35 cellular contexts compared by ENCODE assay signal in genomic region chrX:53373307-53373706, GRCh38. TPM values are rescaled to one million over a fixed set of nuclear protein-coding genes. Genes with fewer than 3 reads are reported as not detected.
"Had no signal": no experiment of that assay in that cellular context is flagged by ENCODE, and none has a peak within 500 bp of the region (broad histone marks: within the 10 kb centered on the region; RNA-seq: fewer than 3 reads in every experiment).

No MANE protein-coding gene starts in this region.

- H3K27me3 Mint-ChIP-seq: activated CD4-positive, alpha-beta memory T cell treated with anti-CD3 and anti-CD28 coated beads for 36 hours; activated CD4-positive, alpha-beta T cell treated with anti-CD3 and anti-CD28 coated beads for 36 hours; activated CD4-positive, alpha-beta T cell treated with anti-CD3 and anti-CD28 coated beads, Interleukin-2, amount 10 ng/mL, durations not matched to agents 24 days and 14 days; activated CD8-positive, alpha-beta memory T cell treated with anti-CD3 and anti-CD28 coated beads, Interleukin-2, amount 10 ng/mL, durations not matched to agents 7 days and 5 days; activated naive CD4-positive, alpha-beta T cell treated with anti-CD3 and anti-CD28 coated beads, Interleukin-2, amount 10 ng/mL, durations not matched to agents 7 days and 5 days; activated naive CD8-positive, alpha-beta T cell; brain; T-helper 17 cell had no signal

- H3K9me3 ChIP-seq: colonic mucosa had no signal

- DNase-seq: activated CD4-positive, alpha-beta memory T cell treated with anti-CD3 and anti-CD28 coated beads for 36 hours; activated CD4-positive, alpha-beta T cell treated with anti-CD3 and anti-CD28 coated beads for 36 hours; activated CD4-positive, alpha-beta T cell treated with anti-CD3 and anti-CD28 coated beads, Interleukin-2, amount 10 ng/mL, durations not matched to agents 24 days and 14 days; activated CD4-positive, CD25-positive, alpha-beta regulatory T cell; activated CD4-positive, CD25-positive, alpha-beta regulatory T cell treated with anti-CD3 and anti-CD28 coated beads, Interleukin-2, amount 50 U/mL, for 72 hours; activated CD8-positive, alpha-beta memory T cell treated with anti-CD3 and anti-CD28 coated beads, Interleukin-2, amount 10 ng/mL, durations not matched to agents 7 days and 5 days; activated CD8-positive, alpha-beta memory T cell treated with anti-CD3 and anti-CD28 coated beads, Interleukin-2, amount 50 U/mL, for 4 hours; activated CD8-positive, alpha-beta T cell treated with anti-CD3 and anti-CD28 coated beads, Interleukin-2, amount 10 ng/mL, durations not matched to agents 7 days and 5 days; activated effector memory CD4-positive, alpha-beta T cell treated with anti-CD3 and anti-CD28 coated beads, Interleukin-2, amount 50 U/mL, for 16 hours; activated naive CD4-positive, alpha-beta T cell treated with anti-CD3 and anti-CD28 coated beads, Interleukin-2, amount 10 ng/mL, durations not matched to agents 7 days and 5 days; activated T-cell treated with anti-CD3 and anti-CD28 coated beads, Interleukin-2, amount 50 U/mL, for 1 hour; activated T-cell treated with anti-CD3 and anti-CD28 coated beads, Interleukin-2, amount 50 U/mL, for 48 hours; central memory CD4-positive, alpha-beta T cell; cerebellar nuclear complex; colonic mucosa; dorsolateral prefrontal cortex; effector memory CD4-positive, alpha-beta T cell; endodermal cell; erythroblast; foreskin keratinocyte; gastrocnemius medialis; glutamatergic neuron; heart left ventricle; T-helper 1 cell; T-helper 17 cell; T1000 had no signal

- H3K4me3 Mint-ChIP-seq: activated CD4-positive, alpha-beta memory T cell treated with anti-CD3 and anti-CD28 coated beads for 36 hours; activated CD4-positive, alpha-beta T cell treated with anti-CD3 and anti-CD28 coated beads for 36 hours; activated CD4-positive, alpha-beta T cell treated with anti-CD3 and anti-CD28 coated beads, Interleukin-2, amount 10 ng/mL, durations not matched to agents 24 days and 14 days; activated CD8-positive, alpha-beta memory T cell treated with anti-CD3 and anti-CD28 coated beads, Interleukin-2, amount 10 ng/mL, durations not matched to agents 7 days and 5 days; activated CD8-positive, alpha-beta T cell treated with anti-CD3 and anti-CD28 coated beads, Interleukin-2, amount 10 ng/mL, durations not matched to agents 7 days and 5 days; activated naive CD4-positive, alpha-beta T cell treated with anti-CD3 and anti-CD28 coated beads, Interleukin-2, amount 10 ng/mL, durations not matched to agents 7 days and 5 days; activated naive CD8-positive, alpha-beta T cell; activated T-helper 1 cell treated with anti-CD3 and anti-CD28 coated beads, Interleukin-12 subunit alpha, Interleukin-12 subunit beta, Interleukin-2, Interleukin-4 antibody, amounts not matched to agents 30 ng/mL and 10 ng/mL and 1 ng/mL, durations not matched to agents 14 hours and 24 hours and 36 hours; brain; endodermal cell; T-helper 17 cell; T-helper 2 cell treated with Interferon-gamma antibody and Interleukin-4, amounts not matched to agents 5 μg/mL and 100 μg/mL, for 36 hours had no signal

- H3K27ac Mint-ChIP-seq: activated CD4-positive, alpha-beta memory T cell treated with anti-CD3 and anti-CD28 coated beads for 36 hours; activated CD4-positive, alpha-beta T cell treated with anti-CD3 and anti-CD28 coated beads for 36 hours; activated CD4-positive, alpha-beta T cell treated with anti-CD3 and anti-CD28 coated beads, Interleukin-2, amount 10 ng/mL, durations not matched to agents 24 days and 14 days; activated CD8-positive, alpha-beta memory T cell treated with anti-CD3 and anti-CD28 coated beads, Interleukin-2, amount 10 ng/mL, durations not matched to agents 7 days and 5 days; activated CD8-positive, alpha-beta T cell treated with anti-CD3 and anti-CD28 coated beads, Interleukin-2, amount 10 ng/mL, durations not matched to agents 7 days and 5 days; activated naive CD4-positive, alpha-beta T cell treated with anti-CD3 and anti-CD28 coated beads, Interleukin-2, amount 10 ng/mL, durations not matched to agents 7 days and 5 days; activated naive CD8-positive, alpha-beta T cell; activated T-helper 1 cell treated with anti-CD3 and anti-CD28 coated beads, Interleukin-12 subunit alpha, Interleukin-12 subunit beta, Interleukin-2, Interleukin-4 antibody, amounts not matched to agents 30 ng/mL and 10 ng/mL and 1 ng/mL, durations not matched to agents 14 hours and 24 hours and 36 hours; activated T-helper 2 cell treated with anti-CD3 and anti-CD28 coated beads, Interferon-gamma antibody, Interleukin-2, Interleukin-4, amounts not matched to agents 10 μg/mL and 5 μg/mL and 100 μg/mL, durations not matched to agents 14 hours and 24 hours and 36 hours; brain; endodermal cell; T-helper 17 cell; T-helper 2 cell treated with Interferon-gamma antibody and Interleukin-4, amounts not matched to agents 5 μg/mL and 100 μg/mL, for 36 hours had no signal

- H3K4me1 Mint-ChIP-seq: activated CD4-positive, alpha-beta T cell treated with anti-CD3 and anti-CD28 coated beads for 36 hours; activated CD4-positive, alpha-beta T cell treated with anti-CD3 and anti-CD28 coated beads, Interleukin-2, amount 10 ng/mL, durations not matched to agents 24 days and 14 days; activated naive CD4-positive, alpha-beta T cell treated with anti-CD3 and anti-CD28 coated beads, Interleukin-2, amount 10 ng/mL, durations not matched to agents 7 days and 5 days; brain had no signal

- ATAC-seq: activated CD4-positive, alpha-beta T cell treated with anti-CD3 and anti-CD28 coated beads for 36 hours; activated CD8-positive, alpha-beta memory T cell treated with anti-CD3 and anti-CD28 coated beads, Interleukin-2, amount 10 ng/mL, durations not matched to agents 7 days and 5 days; activated CD8-positive, alpha-beta T cell treated with anti-CD3 and anti-CD28 coated beads, Interleukin-2, amount 10 ng/mL, durations not matched to agents 7 days and 5 days; foreskin keratinocyte; gastrocnemius medialis; heart left ventricle; T-helper 17 cell had no signal

- H3K4me1 ChIP-seq: ascending aorta, breast epithelium, colonic mucosa, esophagus muscularis mucosa, foreskin keratinocyte, gastrocnemius medialis had no signal

- H3K27ac ChIP-seq: ascending aorta, breast epithelium, cardiac muscle cell, colonic mucosa, dorsolateral prefrontal cortex, esophagus muscularis mucosa, foreskin keratinocyte, gastrocnemius medialis had no signal

- H3K36me3 ChIP-seq: breast epithelium, cardiac muscle cell, colonic mucosa had no signal

- H3K27me3 ChIP-seq: ascending aorta, cardiac muscle cell, colonic mucosa, esophagus muscularis mucosa, foreskin keratinocyte, gastrocnemius medialis, heart left ventricle had no signal

- H3K4me3 ChIP-seq: ascending aorta, breast epithelium, cardiac muscle cell, colonic mucosa, dorsolateral prefrontal cortex, esophagus muscularis mucosa, gastrocnemius medialis, heart left ventricle had no signal

- H3K9me3 Mint-ChIP-seq: activated CD4-positive, alpha-beta memory T cell treated with anti-CD3 and anti-CD28 coated beads for 36 hours; activated CD4-positive, alpha-beta T cell treated with anti-CD3 and anti-CD28 coated beads, Interleukin-2, amount 10 ng/mL, durations not matched to agents 24 days and 14 days; activated naive CD4-positive, alpha-beta T cell treated with anti-CD3 and anti-CD28 coated beads, Interleukin-2, amount 10 ng/mL, durations not matched to agents 7 days and 5 days; activated T-helper 1 cell treated with anti-CD3 and anti-CD28 coated beads, Interleukin-12 subunit alpha, Interleukin-12 subunit beta, Interleukin-2, Interleukin-4 antibody, amounts not matched to agents 30 ng/mL and 10 ng/mL and 1 ng/mL, durations not matched to agents 14 hours and 24 hours and 36 hours; activated T-helper 2 cell treated with anti-CD3 and anti-CD28 coated beads, Interferon-gamma antibody, Interleukin-2, Interleukin-4, amounts not matched to agents 10 μg/mL and 5 μg/mL and 100 μg/mL, durations not matched to agents 14 hours and 24 hours and 36 hours; T-helper 2 cell treated with Interferon-gamma antibody and Interleukin-4, amounts not matched to agents 5 μg/mL and 100 μg/mL, for 36 hours had no signal

RNA-seq across cellular contexts. Expression of gene RIBC1, which starts 49.4 kb away (rescaled TPM):
- total RNA-seq: ascending aorta had no signal
